In the genomic region with DNA sequence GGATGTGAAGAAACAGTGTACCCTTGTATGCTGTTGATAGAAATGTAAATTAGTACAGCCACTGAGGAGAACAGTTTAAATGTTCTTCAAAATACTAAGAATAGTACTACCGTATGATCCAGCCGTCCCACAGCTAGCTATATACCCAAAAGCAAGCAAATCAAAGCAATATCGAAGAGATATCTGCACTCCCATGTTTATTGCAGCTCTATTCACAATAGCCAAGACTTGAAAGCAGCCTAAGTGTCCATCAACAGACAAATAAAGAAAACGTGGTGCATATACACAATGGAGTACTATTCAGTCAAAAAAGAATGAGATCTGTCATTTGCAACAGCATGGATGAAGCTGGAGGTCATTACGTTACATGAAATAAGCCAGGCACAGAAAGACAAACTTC, we compare ENCODE assay signal across 29 cellular contexts.
"Had no signal": no experiment of that assay in that cellular context is flagged by ENCODE, and none has a peak within 500 bp of the region (broad histone marks: within the 10 kb centered on the region; RNA-seq: fewer than 3 reads in every experiment).

No MANE protein-coding gene starts in this region.

- H3K27ac ChIP-seq: adrenal gland, body of pancreas, cardiac muscle cell, colonic mucosa, heart left ventricle had no signal

- H3K36me3 Mint-ChIP-seq: activated CD4-positive, alpha-beta memory T cell treated with anti-CD3 and anti-CD28 coated beads for 36 hours had no signal

- H3K4me3 ChIP-seq: adrenal gland, body of pancreas, cardiac muscle cell, colonic mucosa, heart left ventricle had no signal

- DNase-seq: activated CD4-positive, alpha-beta memory T cell treated with anti-CD3 and anti-CD28 coated beads for 36 hours; activated CD4-positive, alpha-beta T cell treated with anti-CD3 and anti-CD28 coated beads for 36 hours; activated CD4-positive, alpha-beta T cell treated with anti-CD3 and anti-CD28 coated beads, Interleukin-2, amount 10 ng/mL, durations not matched to agents 24 days and 14 days; activated CD4-positive, CD25-positive, alpha-beta regulatory T cell; activated CD4-positive, CD25-positive, alpha-beta regulatory T cell treated with anti-CD3 and anti-CD28 coated beads, Interleukin-2, amount 50 U/mL, for 72 hours; activated CD8-positive, alpha-beta memory T cell treated with anti-CD3 and anti-CD28 coated beads, Interleukin-2, amount 10 ng/mL, durations not matched to agents 7 days and 5 days; activated CD8-positive, alpha-beta memory T cell treated with anti-CD3 and anti-CD28 coated beads, Interleukin-2, amount 50 U/mL, for 4 hours; activated CD8-positive, alpha-beta T cell treated with anti-CD3 and anti-CD28 coated beads, Interleukin-2, amount 10 ng/mL, durations not matched to agents 7 days and 5 days; activated effector memory CD4-positive, alpha-beta T cell treated with anti-CD3 and anti-CD28 coated beads, Interleukin-2, amount 50 U/mL, for 16 hours; activated naive CD4-positive, alpha-beta T cell treated with anti-CD3 and anti-CD28 coated beads for 36 hours; activated naive CD8-positive, alpha-beta T cell treated with anti-CD3 and anti-CD28 coated beads for 36 hours; activated naive CD8-positive, alpha-beta T cell treated with anti-CD3 and anti-CD28 coated beads, Interleukin-2, amount 50 U/mL, for 24 hours; activated T-cell treated with anti-CD3 and anti-CD28 coated beads, Interleukin-2, amount 50 U/mL, for 1 hour; activated T-cell treated with anti-CD3 and anti-CD28 coated beads, Interleukin-2, amount 50 U/mL, for 48 hours; amygdala; central memory CD4-positive, alpha-beta T cell; cerebellar nuclear complex; effector memory CD4-positive, alpha-beta T cell; endodermal cell; glutamatergic neuron; T-helper 2 cell had no signal

- H3K27me3 ChIP-seq: adrenal gland, body of pancreas, cardiac muscle cell, colonic mucosa, heart left ventricle had no signal

- H3K36me3 ChIP-seq: adrenal gland, cardiac muscle cell, colonic mucosa, heart left ventricle had no signal

- H3K9me3 ChIP-seq: adrenal gland, body of pancreas, colonic mucosa had no signal

- ATAC-seq: activated CD4-positive, alpha-beta T cell treated with anti-CD3 and anti-CD28 coated beads for 36 hours; activated CD8-positive, alpha-beta memory T cell treated with anti-CD3 and anti-CD28 coated beads, Interleukin-2, amount 10 ng/mL, durations not matched to agents 7 days and 5 days; activated CD8-positive, alpha-beta T cell treated with anti-CD3 and anti-CD28 coated beads, Interleukin-2, amount 10 ng/mL, durations not matched to agents 7 days and 5 days; activated naive CD8-positive, alpha-beta T cell treated with anti-CD3 and anti-CD28 coated beads, Interleukin-2, amount 50 U/mL, for 24 hours; body of pancreas had no signal

- H3K4me3 Mint-ChIP-seq: activated CD4-positive, alpha-beta memory T cell treated with anti-CD3 and anti-CD28 coated beads for 36 hours; activated CD4-positive, alpha-beta T cell treated with anti-CD3 and anti-CD28 coated beads for 36 hours; activated CD4-positive, alpha-beta T cell treated with anti-CD3 and anti-CD28 coated beads, Interleukin-2, amount 10 ng/mL, durations not matched to agents 24 days and 14 days; activated CD8-positive, alpha-beta memory T cell treated with anti-CD3 and anti-CD28 coated beads, Interleukin-2, amount 10 ng/mL, durations not matched to agents 7 days and 5 days; activated CD8-positive, alpha-beta T cell treated with anti-CD3 and anti-CD28 coated beads, Interleukin-2, amount 10 ng/mL, durations not matched to agents 7 days and 5 days; activated naive CD4-positive, alpha-beta T cell treated with anti-CD3 and anti-CD28 coated beads for 36 hours; activated naive CD4-positive, alpha-beta T cell treated with anti-CD3 and anti-CD28 coated beads, Interleukin-2, amount 50 U/mL, for 24 hours; activated naive CD8-positive, alpha-beta T cell treated with anti-CD3 and anti-CD28 coated beads for 36 hours; activated naive CD8-positive, alpha-beta T cell treated with anti-CD3 and anti-CD28 coated beads, Interleukin-2, amount 50 U/mL, for 24 hours; activated T-helper 1 cell treated with anti-CD3 and anti-CD28 coated beads, Interleukin-12 subunit alpha, Interleukin-12 subunit beta, Interleukin-2, Interleukin-4 antibody, amounts not matched to agents 30 ng/mL and 10 ng/mL and 1 ng/mL, durations not matched to agents 14 hours and 24 hours and 36 hours; endodermal cell had no signal

- H3K4me1 Mint-ChIP-seq: activated CD4-positive, alpha-beta T cell treated with anti-CD3 and anti-CD28 coated beads for 36 hours; activated CD4-positive, alpha-beta T cell treated with anti-CD3 and anti-CD28 coated beads, Interleukin-2, amount 10 ng/mL, durations not matched to agents 24 days and 14 days; activated CD8-positive, alpha-beta memory T cell treated with anti-CD3 and anti-CD28 coated beads, Interleukin-2, amount 10 ng/mL, durations not matched to agents 7 days and 5 days; activated naive CD4-positive, alpha-beta T cell treated with anti-CD3 and anti-CD28 coated beads, Interleukin-2, amount 50 U/mL, for 24 hours; activated naive CD8-positive, alpha-beta T cell treated with anti-CD3 and anti-CD28 coated beads for 36 hours; activated naive CD8-positive, alpha-beta T cell treated with anti-CD3 and anti-CD28 coated beads, Interleukin-2, amount 50 U/mL, for 24 hours; endodermal cell had no signal

- H3K27ac Mint-ChIP-seq: activated CD4-positive, alpha-beta memory T cell treated with anti-CD3 and anti-CD28 coated beads for 36 hours; activated CD4-positive, alpha-beta T cell treated with anti-CD3 and anti-CD28 coated beads for 36 hours; activated CD4-positive, alpha-beta T cell treated with anti-CD3 and anti-CD28 coated beads, Interleukin-2, amount 10 ng/mL, durations not matched to agents 24 days and 14 days; activated CD8-positive, alpha-beta memory T cell treated with anti-CD3 and anti-CD28 coated beads, Interleukin-2, amount 10 ng/mL, durations not matched to agents 7 days and 5 days; activated CD8-positive, alpha-beta T cell treated with anti-CD3 and anti-CD28 coated beads, Interleukin-2, amount 10 ng/mL, durations not matched to agents 7 days and 5 days; activated naive CD4-positive, alpha-beta T cell treated with anti-CD3 and anti-CD28 coated beads for 36 hours; activated naive CD4-positive, alpha-beta T cell treated with anti-CD3 and anti-CD28 coated beads, Interleukin-2, amount 50 U/mL, for 24 hours; activated naive CD8-positive, alpha-beta T cell treated with anti-CD3 and anti-CD28 coated beads for 36 hours; activated naive CD8-positive, alpha-beta T cell treated with anti-CD3 and anti-CD28 coated beads, Interleukin-2, amount 50 U/mL, for 24 hours; activated T-helper 1 cell treated with anti-CD3 and anti-CD28 coated beads, Interleukin-12 subunit alpha, Interleukin-12 subunit beta, Interleukin-2, Interleukin-4 antibody, amounts not matched to agents 30 ng/mL and 10 ng/mL and 1 ng/mL, durations not matched to agents 14 hours and 24 hours and 36 hours; activated T-helper 2 cell treated with anti-CD3 and anti-CD28 coated beads, Interferon-gamma antibody, Interleukin-2, Interleukin-4, amounts not matched to agents 10 μg/mL and 5 μg/mL and 100 μg/mL, durations not matched to agents 14 hours and 24 hours and 36 hours; endodermal cell had no signal

- H3K4me1 ChIP-seq: adrenal gland, body of pancreas, colonic mucosa had no signal
